In the genomic region with DNA sequence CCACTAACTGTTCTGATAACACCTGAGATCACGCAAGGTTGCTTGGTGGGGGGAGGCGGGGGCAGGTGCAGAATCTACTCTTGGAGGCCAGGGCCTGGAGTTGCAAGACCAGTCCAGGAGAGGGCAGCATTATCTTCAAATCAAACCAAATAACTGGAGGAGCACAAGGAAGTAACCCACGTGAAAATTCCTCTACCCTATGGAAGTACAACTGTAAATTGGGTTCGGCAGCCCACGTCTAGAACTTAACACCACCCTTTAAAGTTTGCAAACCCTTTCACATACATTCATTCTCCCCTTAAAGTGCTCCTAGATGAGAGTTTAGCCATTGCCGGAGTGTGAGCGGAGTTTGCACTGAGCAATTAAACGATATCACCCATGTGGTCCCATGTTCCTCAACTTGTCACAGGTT, we compare ENCODE assay signal across 8 cellular contexts. TPM values are rescaled to one million over a fixed set of nuclear protein-coding genes. Genes with fewer than 3 reads are reported as not detected.
A peak's percentile ranks its signal among the peaks of the same experiment; 100 is the strongest.
DNase-seq lines count a peak whose midpoint lies in the region; ATAC-seq and TF ChIP-seq lines count a peak whose summit lies in the region.

No MANE protein-coding gene starts in this region.

- no peaks in the 10 kb centered on the region for H3K36me3 Mint-ChIP-seq in activated naive CD8-positive, alpha-beta T cell treated with anti-CD3 and anti-CD28 coated beads, Interleukin-2, amount 50 U/mL, for 24 hours (ENCODE audit: low read depth)

- TF ChIP-seq CTCF in AG04449 (IDR thresholded peaks at IDR 0.05; ENCODE audit: insufficient read depth, low read length, missing control alignments): peak; percentile 76
- TF ChIP-seq CTCF in SU-DHL-6 (IDR thresholded peaks at IDR 0.05; ENCODE audit: insufficient read depth, low read length, poor library complexity, severe bottlenecking): peak; percentile 82
- peak; percentile 54 to 69 (median 59) for TF ChIP-seq CTCF in uterus (IDR thresholded peaks at IDR 0.05)

- no peak for TF ChIP-seq POLR2A in uterus (IDR thresholded peaks at IDR 0.05)

- no peak overlapping the region for H3K4me3 Mint-ChIP-seq in activated naive CD8-positive, alpha-beta T cell treated with anti-CD3 and anti-CD28 coated beads, Interleukin-2, amount 50 U/mL, for 24 hours

- no peaks in the 10 kb centered on the region for H3K27me3 Mint-ChIP-seq in activated naive CD8-positive, alpha-beta T cell treated with anti-CD3 and anti-CD28 coated beads, Interleukin-2, amount 50 U/mL, for 24 hours

- H3K4me2 ChIP-seq in SU-DHL-6 (ENCODE audit: low read depth, low read length, poor library complexity, severe bottlenecking): no peak overlapping the region

- H3K27ac Mint-ChIP-seq in activated naive CD8-positive, alpha-beta T cell treated with anti-CD3 and anti-CD28 coated beads, Interleukin-2, amount 50 U/mL, for 24 hours: no peak overlapping the region

- H3K4me3 ChIP-seq in AG04449 (ENCODE audit: low read depth, low read length): no peak overlapping the region
- no peak overlapping the region for H3K4me3 ChIP-seq in SU-DHL-6 (ENCODE audit: insufficient read depth, low read length, poor library complexity, severe bottlenecking)
- no peak overlapping the region for H3K4me3 ChIP-seq in uterus

- H3K27me3 ChIP-seq in SU-DHL-6 (ENCODE audit: low read length): no peaks in the 10 kb centered on the region
- no peaks in the 10 kb centered on the region for H3K27me3 ChIP-seq in uterus

- CTCF ChIA-PET in AG04449 (lab: Yijun Ruan, JAX): interaction anchor here (1.7 to 5.6 kb wide), 4 partner anchors 15 to 89 kb away, joined by 4 to 36 read pairs (median 7); partner anchors contain the start of genes AAMP and PNKD

- ATAC-seq in activated naive CD8-positive, alpha-beta T cell treated with anti-CD3 and anti-CD28 coated beads, Interleukin-2, amount 50 U/mL, for 24 hours: peak; percentile 84
- peak; percentile 89 to 90 for ATAC-seq in left cardiac atrium

- no peaks in the 10 kb centered on the region for H3K4me1 ChIP-seq in uterus

- H4K20me1 ChIP-seq in SU-DHL-6 (ENCODE audit: low read depth, low read length): no peaks in the 10 kb centered on the region

- no peaks in the 10 kb centered on the region for H3K9me3 ChIP-seq in SU-DHL-6 (ENCODE audit: insufficient read depth, low read length)
- H3K9me3 ChIP-seq in uterus: no peaks in the 10 kb centered on the region

- DNase-seq in AG04449 (ENCODE audit: low read depth, low spot score) (peak; percentile 12), GM19240 (ENCODE audit: insufficient read length, low spot score) (peak; percentile 39), NCI-H1048 (lab: John Stamatoyannopoulos, UW) (peak; percentile 3), left cardiac atrium (peak; percentile 55), renal cortical epithelial cell (ENCODE audit: low read depth) (peak; percentile 77), uterus (peak; percentile 44 to 53)
- DNase-seq in activated naive CD8-positive, alpha-beta T cell treated with anti-CD3 and anti-CD28 coated beads, Interleukin-2, amount 50 U/mL, for 24 hours: peak; percentile 70

- intact Hi-C loops in left cardiac atrium (cut with DNase I) (loop anchor here in 1 of 2 donors (5.0 to 10.0 kb wide), 3 partner anchors 71 to 278 kb away; no protein-coding TSS in a partner anchor), uterus (cut with DNase I; ENCODE audit: low total_unique reads) (no loop called here)

- POLR2A ChIA-PET in AG04449 (lab: Yijun Ruan, JAX): no interaction called here

- H3F3A ChIP-seq in SU-DHL-6 (ENCODE audit: insufficient read depth): no peaks in the 10 kb centered on the region

- peak overlapping the region; percentile 77 for H2AFZ ChIP-seq in SU-DHL-6 (ENCODE audit: low read depth, low read length, severe bottlenecking)

- no peaks in the 10 kb centered on the region for H3K9me2 ChIP-seq in SU-DHL-6 (replicated peaks; ENCODE audit: insufficient read depth, low read length)

- peaks cover 14% of the 10 kb centered on the region for H3K4me1 Mint-ChIP-seq in activated naive CD8-positive, alpha-beta T cell treated with anti-CD3 and anti-CD28 coated beads, Interleukin-2, amount 50 U/mL, for 24 hours

- no peaks in the 10 kb centered on the region for H3K9me3 Mint-ChIP-seq in activated naive CD8-positive, alpha-beta T cell treated with anti-CD3 and anti-CD28 coated beads, Interleukin-2, amount 50 U/mL, for 24 hours

- H3K79me2 ChIP-seq in SU-DHL-6 (ENCODE audit: insufficient read depth, low read length): no peaks in the 10 kb centered on the region

- H3K9ac ChIP-seq in SU-DHL-6 (ENCODE audit: low read length): no peak overlapping the region

- no peak overlapping the region for H3K27ac ChIP-seq in SU-DHL-6 (ENCODE audit: low read depth, low read length)
- no peak overlapping the region for H3K27ac ChIP-seq in uterus

- H3K36me3 ChIP-seq in SU-DHL-6 (ENCODE audit: low read length) (no peaks in the 10 kb centered on the region), uterus (no peaks in the 10 kb centered on the region)

RNA-seq across cellular contexts. Expression of gene CXCR1, which starts 19.6 kb away (rescaled TPM):
- total RNA-seq in left cardiac atrium: under 1 TPM; 0.58 to 0.97 TPM
- not detected in 2 replicates for total RNA-seq in renal cortical epithelial cell
- total RNA-seq in uterus: under 1 TPM in 1 of 4 donors, not detected in 3; 0.18 TPM

RNA-seq across cellular contexts. Expression of gene ARPC2, which starts 30.6 kb away (rescaled TPM):
- 100 to 1,000 TPM; 144 to 167 TPM for total RNA-seq in left cardiac atrium
- total RNA-seq in renal cortical epithelial cell: 374 and 520 TPM in 2 replicates
- 100 to 1,000 TPM in 3 of 4 donors, 10 to 100 TPM in 1; 87.9 to 162 (median 159) TPM for total RNA-seq in uterus

Comparison
In these comparisons a context has a peak if more than half of its experiments do, and no peak if none do; other contexts are left out.
1. DNase-seq: peak in every context shown above with its lines; median percentile 77 in renal cortical epithelial cell; 70 in activated naive CD8-positive, alpha-beta T cell treated with anti-CD3 and anti-CD28 coated beads, Interleukin-2, amount 50 U/mL, for 24 hours; 55 in left cardiac atrium; 48 in uterus; 39 in GM19240; 12 in AG04449; 3 in NCI-H1048.